In the genomic region with DNA sequence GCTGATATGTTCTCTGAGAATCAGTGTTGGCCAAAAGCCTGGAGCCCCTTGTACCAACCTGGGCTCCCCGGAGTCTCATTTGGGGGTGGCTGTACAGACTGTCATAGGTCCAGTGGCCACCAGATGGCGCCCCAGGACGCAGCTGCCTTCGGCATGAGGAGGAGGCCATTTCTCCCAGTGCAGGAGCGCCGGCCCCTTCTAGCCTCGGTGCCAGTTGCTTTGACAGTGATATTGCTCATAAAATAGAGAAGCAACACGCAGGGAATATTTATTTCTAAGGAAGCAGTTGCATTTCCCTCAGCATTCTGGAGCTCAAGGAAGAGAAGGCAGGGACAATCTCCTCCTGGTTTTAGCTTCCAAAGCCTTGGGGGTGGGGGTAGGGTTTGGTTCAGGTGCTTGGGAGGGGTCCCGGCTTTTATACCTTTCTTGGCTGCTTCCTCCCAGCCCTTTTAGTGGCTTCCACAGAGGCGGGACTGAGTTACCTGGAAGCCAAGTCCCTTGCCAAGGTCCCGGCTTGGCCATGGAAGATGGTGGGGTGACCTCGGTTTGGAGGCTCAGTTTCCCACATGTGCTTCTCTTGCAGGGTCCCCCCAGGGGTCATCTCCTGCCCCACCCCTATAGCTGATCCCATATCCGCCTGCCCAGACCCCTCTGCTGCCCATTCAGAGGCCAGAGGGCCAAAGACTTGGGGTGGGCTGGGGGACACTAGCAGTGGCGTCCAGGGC, we compare ENCODE assay signal across 8 cellular contexts.
DNase-seq lines count a peak whose midpoint lies in the region; ATAC-seq, FAIRE-seq and TF ChIP-seq lines count a peak whose summit lies in the region.

No MANE protein-coding gene starts in this region.

- peak; percentile 96 for DNase-seq in DMS 273 (lab: John Stamatoyannopoulos, UW; ENCODE audit: unreplicated experiment)
- peak; percentile 76 for DNase-seq in H4 (ENCODE audit: low spot score)
- peak; percentile 81 for DNase-seq in NCI-H1048 (lab: John Stamatoyannopoulos, UW)
- DNase-seq in SJSA1 (ENCODE audit: low read depth in 1 of 2, low spot score in 2 of 2): peak; percentile 68 to 90
- peak; percentile 83 for DNase-seq in activated gamma-delta T cell treated with anti-CD3 and anti-CD28 coated beads, Interleukin-2, amount 50 U/mL, for 16 hours (ENCODE audit: low read depth)
- peak; percentile 85 for DNase-seq in germinal center (ENCODE audit: low spot score)
- peak; percentile 63 to 99 (median 86) for DNase-seq in pancreas
- DNase-seq in tibial nerve (ENCODE audit: low spot score in 2 of 2): peak; percentile 62 to 78

- no peak for TF ChIP-seq EP300 in tibial nerve (IDR thresholded peaks at IDR 0.05)

- no peak overlapping the region for H3K4me3 ChIP-seq in SJSA1
- H3K4me3 ChIP-seq in pancreas: no peak overlapping the region
- H3K4me3 ChIP-seq in tibial nerve: no peak overlapping the region

- H3K9me3 ChIP-seq in SJSA1 (replicated peaks) (no peaks in the 10 kb centered on the region), pancreas (no peaks in the 10 kb centered on the region), tibial nerve (no peaks in the 10 kb centered on the region)

- H3K4me1 ChIP-seq in SJSA1 (replicated peaks): no peaks in the 10 kb centered on the region
- H3K4me1 ChIP-seq in pancreas: no peaks in the 10 kb centered on the region
- peaks cover 0 to 12% (median 2%) of the 10 kb centered on the region in 4 donors for H3K4me1 ChIP-seq in tibial nerve

- FAIRE-seq in pancreas (lab: Jason Lieb, UNC): peak; percentile 47

- peaks cover 31% of the 10 kb centered on the region for H3K27me3 ChIP-seq in SJSA1 (replicated peaks)
- H3K27me3 ChIP-seq in pancreas: no peaks in the 10 kb centered on the region
- no peaks in the 10 kb centered on the region for H3K27me3 ChIP-seq in tibial nerve

- peak; percentile 86 to 96 (median 91) for TF ChIP-seq CTCF in pancreas (IDR thresholded peaks at IDR 0.05)
- peak; percentile 92 to 95 (median 95) for TF ChIP-seq CTCF in tibial nerve (IDR thresholded peaks at IDR 0.05)

- H3K27ac ChIP-seq in SJSA1 (no peak overlapping the region), pancreas (no peak overlapping the region), tibial nerve (no peak overlapping the region)

- peak; percentile 89 to 98 (median 97) for ATAC-seq in pancreas

- no peak for TF ChIP-seq POLR2A in tibial nerve (IDR thresholded peaks at IDR 0.05)

- H3K36me3 ChIP-seq in SJSA1 (no peaks in the 10 kb centered on the region), pancreas (no peaks in the 10 kb centered on the region), tibial nerve (peaks cover 0 to 16% (median 0%) of the 10 kb centered on the region in 3 donors)

- intact Hi-C loops in pancreas (cut with DNase I): loop anchor here in 2 of 3 donors (5.0 to 10.0 kb wide), 3 partner anchors 283 to 745 kb away; no protein-coding TSS in a partner anchor

- 18 to 28% methylated on average over 14 of the region's 14 CpGs for WGBS in pancreas, 2 donors
- 30 to 33% methylated on average over 14 of the region's 14 CpGs for WGBS in tibial nerve, 2 donors
